6 cellular contexts compared by ENCODE assay signal in the genomic region with DNA sequence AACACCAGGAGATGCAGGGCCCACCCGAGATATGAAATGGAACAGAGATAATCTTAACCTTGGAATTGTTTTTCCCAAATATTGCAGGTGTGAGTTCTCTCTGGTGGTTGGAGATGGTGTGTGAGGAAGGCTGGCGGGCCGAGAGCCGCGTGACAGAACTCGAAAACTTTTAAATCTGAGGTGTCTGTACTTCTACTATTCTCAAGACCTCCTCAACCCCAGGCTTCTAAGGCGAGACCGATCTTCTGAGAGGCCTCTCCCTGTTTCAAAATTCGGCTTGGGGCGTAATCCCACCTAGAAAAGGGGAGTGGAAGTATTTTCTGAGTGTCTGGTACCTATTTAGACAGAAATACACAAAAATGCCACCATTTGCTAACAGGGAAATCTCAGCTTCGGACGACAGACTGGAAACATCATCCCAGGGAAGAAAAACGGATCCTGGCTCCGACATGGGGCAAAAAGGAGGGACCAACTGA. TPM values are rescaled to one million over a fixed set of nuclear protein-coding genes. Genes with fewer than 3 reads are reported as not detected.
DNase-seq lines count a peak whose midpoint lies in the region; ATAC-seq and TF ChIP-seq lines count a peak whose summit lies in the region.

No MANE protein-coding gene starts in this region.

- 0% methylated on average over 14 of the region's 14 CpGs for WGBS in aorta, 2 donors

- no peak overlapping the region for H3K27ac Mint-ChIP-seq in activated T-cell treated with anti-CD3 and anti-CD28 coated beads, Interleukin-2, amount 50 U/mL, for 72 hours

- H3K27ac ChIP-seq in left ventricle myocardium inferior (replicated peaks) (peak overlapping the region; percentile 91), aorta (ENCODE audit: low read depth in 1 of 2, low read length in 2 of 2) (peak overlapping the region; percentile 11 to 62)

- ATAC-seq in aorta (ENCODE audit: low FRiP score), result no peak
- ATAC-seq in activated T-cell treated with anti-CD3 and anti-CD28 coated beads, Interleukin-2, amount 50 U/mL, for 72 hours (replicated peaks in 1 of 2), result no peak
- ATAC-seq in HG03442 (IDR thresholded peaks at IDR 0.05; ENCODE audit: unreplicated experiment), result no peak

- H3K4me3 ChIP-seq in left ventricle myocardium inferior, result peak overlapping the region; percentile 84
- H3K4me3 ChIP-seq in aorta (ENCODE audit: low read length in 2 of 2), result peak overlapping the region; percentile 83 to 92

- peaks cover 48% of the 10 kb centered on the region for H3K36me3 ChIP-seq in left ventricle myocardium inferior
- H3K36me3 ChIP-seq in aorta (ENCODE audit: control insufficient read depth in 1 of 2, insufficient read depth in 2 of 2, low read length in 1 of 2), result peaks cover 4 to 6% of the 10 kb centered on the region in 2 donors

- no peaks in the 10 kb centered on the region for H3K27me3 Mint-ChIP-seq in activated T-cell treated with anti-CD3 and anti-CD28 coated beads, Interleukin-2, amount 50 U/mL, for 72 hours (ENCODE audit: low read depth)

- H3K9me3 Mint-ChIP-seq in activated T-cell treated with anti-CD3 and anti-CD28 coated beads, Interleukin-2, amount 50 U/mL, for 72 hours, result no peaks in the 10 kb centered on the region

- H3K4me1 ChIP-seq in left ventricle myocardium inferior (peaks cover 65% of the 10 kb centered on the region), aorta (ENCODE audit: control insufficient read depth in 1 of 2, insufficient read depth in 2 of 2, low read length in 2 of 2) (no peaks in the 10 kb centered on the region)

- H3K4me1 Mint-ChIP-seq in activated T-cell treated with anti-CD3 and anti-CD28 coated beads, Interleukin-2, amount 50 U/mL, for 72 hours (ENCODE audit: low read depth), result peaks cover 52% of the 10 kb centered on the region

- peaks cover 9 to 14% of the 10 kb centered on the region in 2 donors for H3K36me3 Mint-ChIP-seq in activated T-cell treated with anti-CD3 and anti-CD28 coated beads, Interleukin-2, amount 50 U/mL, for 72 hours (ENCODE audit: insufficient read depth in 2 of 2)

- intact Hi-C loops in left ventricle myocardium inferior (cut with micrococcal nuclease) (no loop called here), cardiac septum (cut with DNase I) (loop anchor here (1.0 to 5.0 kb wide), 2 partner anchors 13 to 110 kb away; partner anchors contain the start of gene PYM1), aorta (cut with DNase I) (no loop called here)

- DNase-seq in left ventricle myocardium inferior, result no peak
- no peak for DNase-seq in cardiac septum (ENCODE audit: low spot score)
- peak; percentile 45 for DNase-seq in hepatic stellate cell (ENCODE audit: low spot score)
- no peak for DNase-seq in aorta
- no peak for DNase-seq in activated T-cell treated with anti-CD3 and anti-CD28 coated beads, Interleukin-2, amount 50 U/mL, for 72 hours

- H3K27me3 ChIP-seq in left ventricle myocardium inferior (ENCODE audit: low read depth) (no peaks in the 10 kb centered on the region), aorta (ENCODE audit: control insufficient read depth in 1 of 2, insufficient read depth in 2 of 2, low read length in 1 of 2) (no peaks in the 10 kb centered on the region)

- H3K4me3 Mint-ChIP-seq in activated T-cell treated with anti-CD3 and anti-CD28 coated beads, Interleukin-2, amount 50 U/mL, for 72 hours, result no peak overlapping the region

- TF ChIP-seq CTCF in left ventricle myocardium inferior (IDR thresholded peaks at IDR 0.05; ENCODE audit: borderline replicate concordance), result no peak

- H3K9me3 ChIP-seq in left ventricle myocardium inferior (replicated peaks), result no peaks in the 10 kb centered on the region
- H3K9me3 ChIP-seq in aorta (ENCODE audit: control insufficient read depth, low read length), result no peaks in the 10 kb centered on the region

RNA-seq across cellular contexts. Expression of gene SARNP, which starts 0.6 kb away (rescaled TPM):
- total RNA-seq in left ventricle myocardium inferior (53.2 TPM), cardiac septum (56.2 TPM), aorta (10 to 100 TPM; 48.3 to 51.8 TPM)
- polyA plus RNA-seq in aorta, result 100 to 1,000 TPM in 1 of 2 donors, 10 to 100 TPM in 1; 88.9 to 123 TPM
- total RNA-seq in activated T-cell treated with anti-CD3 and anti-CD28 coated beads, Interleukin-2, amount 50 U/mL, for 72 hours, result 100 to 1,000 TPM; 106 to 127 TPM

RNA-seq across cellular contexts. Expression of gene ORMDL2, which starts 0.9 kb away (rescaled TPM):
- total RNA-seq in left ventricle myocardium inferior, result 13.3 TPM
- 23.0 TPM for total RNA-seq in cardiac septum
- total RNA-seq in aorta, result 10 to 100 TPM; 23.6 to 34.6 TPM
- polyA plus RNA-seq in aorta, result 10 to 100 TPM; 32.5 to 37.4 TPM
- 10 to 100 TPM; 29.5 to 33.5 TPM for total RNA-seq in activated T-cell treated with anti-CD3 and anti-CD28 coated beads, Interleukin-2, amount 50 U/mL, for 72 hours

RNA-seq across cellular contexts. Expression of gene DNAJC14, which starts 12.5 kb away (rescaled TPM):
- total RNA-seq in left ventricle myocardium inferior (18.6 TPM), cardiac septum (18.4 TPM), aorta (10 to 100 TPM; 22.6 to 24.6 TPM)
- 10 to 100 TPM; 11.9 to 12.3 TPM for polyA plus RNA-seq in aorta
- total RNA-seq in activated T-cell treated with anti-CD3 and anti-CD28 coated beads, Interleukin-2, amount 50 U/mL, for 72 hours, result 10 to 100 TPM; 24.1 to 24.4 TPM

RNA-seq across cellular contexts. Expression of gene MMP19, which starts 25.8 kb away (rescaled TPM):
- 2.2 TPM for total RNA-seq in left ventricle myocardium inferior
- total RNA-seq in cardiac septum, result 1.6 TPM
- total RNA-seq in aorta, result 100 to 1,000 TPM in 1 of 2 donors, 10 to 100 TPM in 1; 26.4 to 144 TPM
- 10 to 100 TPM in 1 of 2 donors, 1 to 10 TPM in 1; 8.9 to 94.4 TPM for polyA plus RNA-seq in aorta
- total RNA-seq in activated T-cell treated with anti-CD3 and anti-CD28 coated beads, Interleukin-2, amount 50 U/mL, for 72 hours, result under 1 TPM; 0.41 to 0.81 TPM
